ENCODE assay signal across 20 cellular contexts in genomic region chr16:80981103-80981502, GRCh38.
"Had no signal": no experiment of that assay in that cellular context is flagged by ENCODE, and none has a peak within 500 bp of the region (broad histone marks: within the 10 kb centered on the region; RNA-seq: fewer than 3 reads in every experiment).

No MANE protein-coding gene starts in this region.

- ATAC-seq: effector memory CD8-positive, alpha-beta T cell; gastroesophageal sphincter; natural killer cell treated with Interleukin-12 subunit alpha and Interleukin-12 subunit beta and Interleukin-15 and Interleukin-18, amount 100 ng/mL, for 72 hours; pancreas; sciatic nerve; stimulated activated memory B cell treated with anti-CD40 and anti-IgM and Interleukin-4, amounts not matched to agents 10 μg/mL and 1 μg/mL and 100 μg/mL, for 72 hours had no signal

- H3K9me3 ChIP-seq: esophagus squamous epithelium, gastroesophageal sphincter, left ventricle myocardium inferior, pancreas, spleen, tibial artery, upper lobe of left lung, vagina had no signal

- H3K27ac ChIP-seq: esophagus squamous epithelium, left ventricle myocardium inferior, neural progenitor cell, pancreas, spleen, tibial artery, upper lobe of left lung, vagina had no signal

- DNase-seq: effector memory CD8-positive, alpha-beta T cell; esophagus squamous epithelium; foreskin fibroblast; immature natural killer cell; left ventricle myocardium inferior; nucleus accumbens; pancreas; spleen; stimulated activated CD4-positive, alpha-beta T cell treated with anti-CD3 and anti-CD28 coated beads, Interleukin-15, amount 100 ng/mL, for 24 hours; stimulated activated CD4-positive, alpha-beta T cell treated with anti-CD3 and anti-CD28 coated beads, Interleukin-1b, Interleukin-23, amount 100 ng/mL, for 48 hours; stimulated activated CD4-positive, alpha-beta T cell treated with anti-CD3 and anti-CD28 coated beads, Interleukin-4, amount 100 ng/mL, for 24 hours; tibial artery; upper lobe of left lung had no signal

- H3K36me3 ChIP-seq: pancreas had no signal

- H3K27me3 ChIP-seq: esophagus squamous epithelium, gastroesophageal sphincter, neural progenitor cell, pancreas, spleen, tibial artery, upper lobe of left lung, vagina had no signal

- H3K4me3 ChIP-seq: esophagus squamous epithelium, gastroesophageal sphincter, left ventricle myocardium inferior, lung, neural progenitor cell, pancreas, spleen, tibial artery, upper lobe of left lung, vagina had no signal

- H3K4me1 ChIP-seq: esophagus squamous epithelium, pancreas, spleen, tibial artery, upper lobe of left lung, vagina had no signal
